ENCODE assay signal across 8 cellular contexts in genomic region chr20:6583134-6583738, GRCh38.
DNase-seq lines count a peak whose midpoint lies in the region; ATAC-seq, FAIRE-seq and TF ChIP-seq lines count a peak whose summit lies in the region.

No MANE protein-coding gene starts in this region.

- peak; percentile 75 for TF ChIP-seq CTCF in AG09319 (IDR thresholded peaks at IDR 0.05; ENCODE audit: low read depth, low read length)
- peak; percentile 58 to 81 (median 63) for TF ChIP-seq CTCF in GM12878 (IDR thresholded peaks at IDR 0.05 in 2 of 3, conservative IDR thresholded peaks at IDR 0.05 in 1 of 3; ENCODE audit: control insufficient read depth in 2 of 3, extremely low read depth in 1 of 3, insufficient read depth in 1 of 3, low read depth in 3 of 3, low read length in 3 of 3)

- no peak overlapping the region for H3K9ac ChIP-seq in GM12878 (ENCODE audit: control insufficient read depth, insufficient read depth, low read length)

- POLR2A ChIA-PET in GM12878 (lab: Charles Lee) = interaction anchor here (0.6 to 1.4 kb wide), 3 partner anchors 11 to 50 kb away, joined by 3 to 4 read pairs (median 3); no protein-coding TSS in a partner anchor

- no peak overlapping the region for H3K27ac ChIP-seq in GM12878 (ENCODE audit: control insufficient read depth, insufficient read depth)

- H3K36me3 Mint-ChIP-seq in activated naive CD8-positive, alpha-beta T cell treated with anti-CD3 and anti-CD28 coated beads for 36 hours = no peaks in the 10 kb centered on the region

- H3K4me1 ChIP-seq in GM12878 (ENCODE audit: control insufficient read depth, insufficient read depth, low read length) = no peaks in the 10 kb centered on the region

- no peaks in the 10 kb centered on the region for H3K27me3 ChIP-seq in GM12878 (replicated peaks in 1 of 2; ENCODE audit: control insufficient read depth in 2 of 2, insufficient read depth in 2 of 2, low read length in 1 of 2)

- no peak overlapping the region for H3K4me3 ChIP-seq in GM12878

- intact Hi-C loops in GM12878 (cut with micrococcal nuclease; ENCODE audit: unreplicated experiment) = loop anchor here (1.0 to 10.0 kb wide), 8 partner anchors 42 to 1274 kb away; no protein-coding TSS in a partner anchor

- no peak for TF ChIP-seq EP300 in GM12878 (IDR thresholded peaks at IDR 0.05; ENCODE audit: borderline replicate concordance in 1 of 2, control insufficient read depth in 1 of 2, low read depth in 2 of 2, low read length in 2 of 2)

- no peak overlapping the region for H3K4me3 Mint-ChIP-seq in activated naive CD8-positive, alpha-beta T cell treated with anti-CD3 and anti-CD28 coated beads for 36 hours

- CTCF ChIA-PET in GM12878 (lab: Yijun Ruan, JAX) = interaction anchor here (0.5 to 5.6 kb wide), 62 partner anchors 8 to 1105 kb away, joined by 3 to 44 read pairs (median 4); partner anchors contain the start of gene BMP2

- no peak overlapping the region for H2AFZ ChIP-seq in GM12878 (ENCODE audit: control insufficient read depth, low read depth, low read length)

- H3K27me3 Mint-ChIP-seq in activated naive CD8-positive, alpha-beta T cell treated with anti-CD3 and anti-CD28 coated beads for 36 hours = no peaks in the 10 kb centered on the region

- no peaks in the 10 kb centered on the region for H3K9me3 ChIP-seq in GM12878 (replicated peaks; ENCODE audit: control insufficient read depth, insufficient read depth, low read length)

- RAD21 ChIA-PET in GM12878 (lab: Charles Lee; ENCODE audit: unreplicated experiment) = interaction anchor here (0.6 to 2.9 kb wide), 38 partner anchors 11 to 1276 kb away, joined by 3 to 19 read pairs (median 4); partner anchors contain the start of gene BMP2

- TF ChIP-seq POLR2A in GM12878 (IDR thresholded peaks at IDR 0.05; ENCODE audit: low read depth, low read length) = no peak

- ATAC-seq in GM18868 (IDR thresholded peaks at IDR 0.05; ENCODE audit: unreplicated experiment) (peak; percentile 85), HG03135 (IDR thresholded peaks at IDR 0.05; ENCODE audit: unreplicated experiment) (peak; percentile 78), GM12878 (peak; percentile 96)

- DNase-seq in AG09319 (ENCODE audit: extremely low read depth, low read depth) (no peak), NCI-H446 (lab: John Stamatoyannopoulos, UW) (peak; percentile 15 to 49), GM12878 (ENCODE audit: low read depth, low spot score) (peak; percentile 25), urothelium cell line (ENCODE audit: low spot score) (peak; percentile 63)
- DNase-seq in activated naive CD8-positive, alpha-beta T cell treated with anti-CD3 and anti-CD28 coated beads for 36 hours = no peak

- no peak overlapping the region for H3K4me2 ChIP-seq in GM12878 (ENCODE audit: control insufficient read depth, insufficient read depth)

- no peaks in the 10 kb centered on the region for H3K36me3 ChIP-seq in GM12878 (ENCODE audit: control insufficient read depth in 2 of 2, insufficient read depth in 2 of 2, low read length in 1 of 2)

- no peaks in the 10 kb centered on the region for H3K79me2 ChIP-seq in GM12878 (ENCODE audit: control insufficient read depth, insufficient read depth, low read length)

- H3K4me1 Mint-ChIP-seq in activated naive CD8-positive, alpha-beta T cell treated with anti-CD3 and anti-CD28 coated beads for 36 hours = no peaks in the 10 kb centered on the region

- no TSS peak for BruUV-seq in GM12878 (replicated peaks; lab: Mats Ljungman, UMichigan)

- in situ Hi-C loops in GM12878 (cut with MboI) = no loop called here

- peak; percentile 63 for TF ChIP-seq RAD21 in GM12878 (IDR thresholded peaks at IDR 0.05; ENCODE audit: insufficient read depth, low read depth, low read length)

- peak; percentile 74 for FAIRE-seq in GM12878 (lab: Jason Lieb, UNC)
- FAIRE-seq in islet of Langerhans (lab: Jason Lieb, UNC) = peak; percentile 62
- peak; percentile 30 for FAIRE-seq in urothelium cell line (lab: Jason Lieb, UNC)

- 37% methylated on average over 6 of the region's 6 CpGs for WGBS in GM12878 (ENCODE audit: insufficient coverage, insufficient replicate concordance, low lambda C conversion rate, missing lambda C conversion rate)

- H3K9me3 Mint-ChIP-seq in activated naive CD8-positive, alpha-beta T cell treated with anti-CD3 and anti-CD28 coated beads for 36 hours = peaks cover 5% of the 10 kb centered on the region

- SMC1A ChIA-PET in GM12878 (lab: Charles Lee; ENCODE audit: uncharacterized antibody, unreplicated experiment) = interaction anchor here (0.6 to 9.8 kb wide), 44 partner anchors 9 to 703 kb away, joined by 3 to 109 read pairs (median 4); no protein-coding TSS in a partner anchor

- H3K27ac Mint-ChIP-seq in activated naive CD8-positive, alpha-beta T cell treated with anti-CD3 and anti-CD28 coated beads for 36 hours = no peak overlapping the region

- no peaks in the 10 kb centered on the region for H4K20me1 ChIP-seq in GM12878 (ENCODE audit: control insufficient read depth, insufficient read depth)

TF ChIP-seq in GM12878, 131 proteins besides CTCF, POLR2A, EP300 and RAD21 (continues in another document):
- no peak for TF ChIP-seq SIN3A (IDR thresholded peaks at IDR 0.05; ENCODE audit: low read depth, low read length)
- TF ChIP-seq MEF2B (IDR thresholded peaks at IDR 0.05; ENCODE audit: partially characterized antibody, poor library complexity, severe bottlenecking) = no peak
- 0 out of 2 replicates have a peak, but pooled peaks have one; percentile 53 for TF ChIP-seq RB1 (IDR thresholded peaks at IDR 0.05; ENCODE audit: borderline replicate concordance)
- 0 out of 4 replicates have a peak, but pooled peaks of 1 of the 2 experiments have one; percentile 7 for TF ChIP-seq BHLHE40 (IDR thresholded peaks at IDR 0.05; ENCODE audit: borderline replicate concordance in 1 of 2, low read depth in 2 of 2, low read length in 1 of 2)
- no peak for TF ChIP-seq ZNF207 (IDR thresholded peaks at IDR 0.05; ENCODE audit: borderline replicate concordance)
- TF ChIP-seq YBX1 (IDR thresholded peaks at IDR 0.05) = no peak
- no peak for TF ChIP-seq CEBPZ (IDR thresholded peaks at IDR 0.05; ENCODE audit: low read depth, low read length)
- no peak for TF ChIP-seq RELB (IDR thresholded peaks at IDR 0.05; ENCODE audit: low read depth)
- TF ChIP-seq NR2C1 (IDR thresholded peaks at IDR 0.05) = no peak
- TF ChIP-seq ZBED1 (IDR thresholded peaks at IDR 0.05; ENCODE audit: borderline replicate concordance) = no peak
- no peak for TF ChIP-seq PKNOX1 (IDR thresholded peaks at IDR 0.05)
- no peak for TF ChIP-seq ZNF384 (IDR thresholded peaks at IDR 0.05; ENCODE audit: borderline replicate concordance, low read depth, low read length)
- TF ChIP-seq IRF4 (IDR thresholded peaks at IDR 0.05; ENCODE audit: low read depth, low read length) = no peak
- TF ChIP-seq GATAD2B (conservative IDR thresholded peaks at IDR 0.05; ENCODE audit: low read depth) = no peak
- TF ChIP-seq EED (IDR thresholded peaks at IDR 0.05; ENCODE audit: low read depth) = no peak
- TF ChIP-seq NFIC (IDR thresholded peaks at IDR 0.05; ENCODE audit: low read depth, low read length) = no peak
- no peak for TF ChIP-seq ASH2L (IDR thresholded peaks at IDR 0.05; ENCODE audit: borderline replicate concordance, low read depth)
- TF ChIP-seq SMC3 (IDR thresholded peaks at IDR 0.05; ENCODE audit: borderline replicate concordance, low read length) = peak; percentile 57; the same call in 1 of the 2 replicates

Comparison
In these comparisons a context has a peak if more than half of its experiments do, and no peak if none do; other contexts are left out.
1. DNase-seq: peak in NCI-H446 (2 of 2), GM12878 (single experiment) and urothelium cell line (single experiment); none in AG09319 (single experiment) and activated naive CD8-positive, alpha-beta T cell treated with anti-CD3 and anti-CD28 coated beads for 36 hours (single experiment).
2. Peak in every context shown above with its lines, with median percentiles within 50 percentile points of each other: ATAC-seq.